1 cellular context compared by ENCODE assay signal in the genomic region with DNA sequence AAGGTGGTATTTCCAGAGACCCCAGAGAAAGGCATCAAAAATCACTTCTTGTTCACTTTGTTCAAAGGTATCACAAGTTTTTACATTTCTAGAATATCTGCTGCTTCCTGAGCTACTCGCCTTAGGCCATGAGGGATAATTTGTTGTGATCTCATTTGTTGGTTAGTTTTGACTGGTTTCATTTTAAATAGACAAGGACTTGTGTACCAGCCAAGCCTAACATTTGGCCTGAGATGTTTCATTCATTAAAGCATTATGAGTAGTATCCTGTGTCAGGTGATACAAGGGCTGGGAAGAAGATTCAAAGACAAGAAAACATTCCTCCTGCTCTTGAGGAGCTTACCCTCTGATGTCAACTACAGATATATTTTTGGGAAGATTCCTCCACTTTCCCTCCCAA.
TF ChIP-seq lines count a peak whose summit lies in the region.

No MANE protein-coding gene starts in this region.

TF ChIP-seq in GM23338, 12 proteins besides CTCF, POLR2A, EP300 and RAD21 (continued from another document):
- TF ChIP-seq, protein P1, sequence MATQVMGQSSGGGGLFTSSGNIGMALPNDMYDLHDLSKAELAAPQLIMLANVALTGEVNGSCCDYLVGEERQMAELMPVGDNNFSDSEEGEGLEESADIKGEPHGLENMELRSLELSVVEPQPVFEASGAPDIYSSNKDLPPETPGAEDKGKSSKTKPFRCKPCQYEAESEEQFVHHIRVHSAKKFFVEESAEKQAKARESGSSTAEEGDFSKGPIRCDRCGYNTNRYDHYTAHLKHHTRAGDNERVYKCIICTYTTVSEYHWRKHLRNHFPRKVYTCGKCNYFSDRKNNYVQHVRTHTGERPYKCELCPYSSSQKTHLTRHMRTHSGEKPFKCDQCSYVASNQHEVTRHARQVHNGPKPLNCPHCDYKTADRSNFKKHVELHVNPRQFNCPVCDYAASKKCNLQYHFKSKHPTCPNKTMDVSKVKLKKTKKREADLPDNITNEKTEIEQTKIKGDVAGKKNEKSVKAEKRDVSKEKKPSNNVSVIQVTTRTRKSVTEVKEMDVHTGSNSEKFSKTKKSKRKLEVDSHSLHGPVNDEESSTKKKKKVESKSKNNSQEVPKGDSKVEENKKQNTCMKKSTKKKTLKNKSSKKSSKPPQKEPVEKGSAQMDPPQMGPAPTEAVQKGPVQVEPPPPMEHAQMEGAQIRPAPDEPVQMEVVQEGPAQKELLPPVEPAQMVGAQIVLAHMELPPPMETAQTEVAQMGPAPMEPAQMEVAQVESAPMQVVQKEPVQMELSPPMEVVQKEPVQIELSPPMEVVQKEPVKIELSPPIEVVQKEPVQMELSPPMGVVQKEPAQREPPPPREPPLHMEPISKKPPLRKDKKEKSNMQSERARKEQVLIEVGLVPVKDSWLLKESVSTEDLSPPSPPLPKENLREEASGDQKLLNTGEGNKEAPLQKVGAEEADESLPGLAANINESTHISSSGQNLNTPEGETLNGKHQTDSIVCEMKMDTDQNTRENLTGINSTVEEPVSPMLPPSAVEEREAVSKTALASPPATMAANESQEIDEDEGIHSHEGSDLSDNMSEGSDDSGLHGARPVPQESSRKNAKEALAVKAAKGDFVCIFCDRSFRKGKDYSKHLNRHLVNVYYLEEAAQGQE (IDR thresholded peaks at IDR 0.05; ENCODE audit: unreplicated experiment), result no peak
- TF ChIP-seq, protein P2, sequence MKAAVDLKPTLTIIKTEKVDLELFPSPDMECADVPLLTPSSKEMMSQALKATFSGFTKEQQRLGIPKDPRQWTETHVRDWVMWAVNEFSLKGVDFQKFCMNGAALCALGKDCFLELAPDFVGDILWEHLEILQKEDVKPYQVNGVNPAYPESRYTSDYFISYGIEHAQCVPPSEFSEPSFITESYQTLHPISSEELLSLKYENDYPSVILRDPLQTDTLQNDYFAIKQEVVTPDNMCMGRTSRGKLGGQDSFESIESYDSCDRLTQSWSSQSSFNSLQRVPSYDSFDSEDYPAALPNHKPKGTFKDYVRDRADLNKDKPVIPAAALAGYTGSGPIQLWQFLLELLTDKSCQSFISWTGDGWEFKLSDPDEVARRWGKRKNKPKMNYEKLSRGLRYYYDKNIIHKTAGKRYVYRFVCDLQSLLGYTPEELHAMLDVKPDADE (IDR thresholded peaks at IDR 0.05), result no peak
- no peak for TF ChIP-seq EZH2 (IDR thresholded peaks at IDR 0.05; ENCODE audit: low read depth, unreplicated experiment)
- TF ChIP-seq, protein P3, sequence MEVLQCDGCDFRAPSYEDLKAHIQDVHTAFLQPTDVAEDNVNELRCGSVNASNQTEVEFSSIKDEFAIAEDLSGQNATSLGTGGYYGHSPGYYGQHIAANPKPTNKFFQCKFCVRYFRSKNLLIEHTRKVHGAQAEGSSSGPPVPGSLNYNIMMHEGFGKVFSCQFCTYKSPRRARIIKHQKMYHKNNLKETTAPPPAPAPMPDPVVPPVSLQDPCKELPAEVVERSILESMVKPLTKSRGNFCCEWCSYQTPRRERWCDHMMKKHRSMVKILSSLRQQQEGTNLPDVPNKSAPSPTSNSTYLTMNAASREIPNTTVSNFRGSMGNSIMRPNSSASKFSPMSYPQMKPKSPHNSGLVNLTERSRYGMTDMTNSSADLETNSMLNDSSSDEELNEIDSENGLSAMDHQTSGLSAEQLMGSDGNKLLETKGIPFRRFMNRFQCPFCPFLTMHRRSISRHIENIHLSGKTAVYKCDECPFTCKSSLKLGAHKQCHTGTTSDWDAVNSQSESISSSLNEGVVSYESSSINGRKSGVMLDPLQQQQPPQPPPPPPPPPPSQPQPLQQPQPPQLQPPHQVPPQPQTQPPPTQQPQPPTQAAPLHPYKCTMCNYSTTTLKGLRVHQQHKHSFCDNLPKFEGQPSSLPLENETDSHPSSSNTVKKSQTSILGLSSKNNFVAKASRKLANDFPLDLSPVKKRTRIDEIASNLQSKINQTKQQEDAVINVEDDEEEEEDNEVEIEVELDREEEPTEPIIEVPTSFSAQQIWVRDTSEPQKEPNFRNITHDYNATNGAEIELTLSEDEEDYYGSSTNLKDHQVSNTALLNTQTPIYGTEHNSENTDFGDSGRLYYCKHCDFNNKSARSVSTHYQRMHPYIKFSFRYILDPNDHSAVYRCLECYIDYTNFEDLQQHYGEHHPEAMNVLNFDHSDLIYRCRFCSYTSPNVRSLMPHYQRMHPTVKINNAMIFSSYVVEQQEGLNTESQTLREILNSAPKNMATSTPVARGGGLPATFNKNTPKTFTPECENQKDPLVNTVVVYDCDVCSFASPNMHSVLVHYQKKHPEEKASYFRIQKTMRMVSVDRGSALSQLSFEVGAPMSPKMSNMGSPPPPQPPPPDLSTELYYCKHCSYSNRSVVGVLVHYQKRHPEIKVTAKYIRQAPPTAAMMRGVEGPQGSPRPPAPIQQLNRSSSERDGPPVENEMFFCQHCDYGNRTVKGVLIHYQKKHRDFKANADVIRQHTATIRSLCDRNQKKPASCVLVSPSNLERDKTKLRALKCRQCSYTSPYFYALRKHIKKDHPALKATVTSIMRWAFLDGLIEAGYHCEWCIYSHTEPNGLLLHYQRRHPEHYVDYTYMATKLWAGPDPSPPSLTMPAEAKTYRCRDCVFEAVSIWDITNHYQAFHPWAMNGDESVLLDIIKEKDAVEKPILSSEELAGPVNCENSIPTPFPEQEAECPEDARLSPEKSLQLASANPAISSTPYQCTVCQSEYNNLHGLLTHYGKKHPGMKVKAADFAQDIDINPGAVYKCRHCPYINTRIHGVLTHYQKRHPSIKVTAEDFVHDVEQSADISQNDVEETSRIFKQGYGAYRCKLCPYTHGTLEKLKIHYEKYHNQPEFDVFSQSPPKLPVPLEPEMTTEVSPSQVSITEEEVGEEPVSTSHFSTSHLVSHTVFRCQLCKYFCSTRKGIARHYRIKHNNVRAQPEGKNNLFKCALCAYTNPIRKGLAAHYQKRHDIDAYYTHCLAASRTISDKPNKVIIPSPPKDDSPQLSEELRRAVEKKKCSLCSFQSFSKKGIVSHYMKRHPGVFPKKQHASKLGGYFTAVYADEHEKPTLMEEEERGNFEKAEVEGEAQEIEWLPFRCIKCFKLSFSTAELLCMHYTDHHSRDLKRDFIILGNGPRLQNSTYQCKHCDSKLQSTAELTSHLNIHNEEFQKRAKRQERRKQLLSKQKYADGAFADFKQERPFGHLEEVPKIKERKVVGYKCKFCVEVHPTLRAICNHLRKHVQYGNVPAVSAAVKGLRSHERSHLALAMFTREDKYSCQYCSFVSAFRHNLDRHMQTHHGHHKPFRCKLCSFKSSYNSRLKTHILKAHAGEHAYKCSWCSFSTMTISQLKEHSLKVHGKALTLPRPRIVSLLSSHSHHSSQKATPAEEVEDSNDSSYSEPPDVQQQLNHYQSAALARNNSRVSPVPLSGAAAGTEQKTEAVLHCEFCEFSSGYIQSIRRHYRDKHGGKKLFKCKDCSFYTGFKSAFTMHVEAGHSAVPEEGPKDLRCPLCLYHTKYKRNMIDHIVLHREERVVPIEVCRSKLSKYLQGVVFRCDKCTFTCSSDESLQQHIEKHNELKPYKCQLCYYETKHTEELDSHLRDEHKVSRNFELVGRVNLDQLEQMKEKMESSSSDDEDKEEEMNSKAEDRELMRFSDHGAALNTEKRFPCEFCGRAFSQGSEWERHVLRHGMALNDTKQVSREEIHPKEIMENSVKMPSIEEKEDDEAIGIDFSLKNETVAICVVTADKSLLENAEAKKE (CRISPR knock-in tag; IDR thresholded peaks at IDR 0.05), result no peak
- no peak for TF ChIP-seq ZNF114 (CRISPR knock-in tag; IDR thresholded peaks at IDR 0.05)
- TF ChIP-seq ZNF331 (CRISPR knock-in tag; IDR thresholded peaks at IDR 0.05; ENCODE audit: low read depth), result no peak
- no peak for TF ChIP-seq NANOG (IDR thresholded peaks at IDR 0.05; ENCODE audit: borderline replicate concordance)
